ENCODE assay signal across 20 cellular contexts in the genomic region with DNA sequence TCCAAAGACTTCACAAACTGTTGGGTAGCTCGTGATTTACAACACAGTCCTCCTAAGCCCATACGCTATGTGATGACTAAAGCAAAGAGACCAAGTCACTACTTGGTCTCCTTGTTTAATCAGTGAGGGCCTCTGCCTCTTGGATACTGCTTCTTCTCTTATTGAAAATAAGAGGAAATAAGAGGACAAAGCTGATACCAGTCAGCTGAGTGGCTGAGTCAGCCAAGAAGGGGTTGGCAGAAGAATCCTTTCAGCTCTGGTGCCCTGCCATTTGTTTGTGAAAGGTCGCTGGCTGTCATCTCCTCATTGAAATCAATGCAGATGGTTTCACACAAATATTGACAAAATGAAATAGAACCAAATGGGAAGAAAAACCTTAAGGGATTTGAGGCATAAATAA.
"Had no signal": no experiment of that assay in that cellular context is flagged by ENCODE, and none has a peak within 500 bp of the region (broad histone marks: within the 10 kb centered on the region; RNA-seq: fewer than 3 reads in every experiment).

No MANE protein-coding gene starts in this region.

- H3K36me3 Mint-ChIP-seq: activated CD4-positive, alpha-beta memory T cell treated with anti-CD3 and anti-CD28 coated beads for 36 hours; activated CD8-positive, alpha-beta memory T cell treated with anti-CD3 and anti-CD28 coated beads, Interleukin-2, amount 10 ng/mL, durations not matched to agents 7 days and 5 days; memory B cell; naive thymus-derived CD8-positive, alpha-beta T cell had no signal

- H3K9me3 ChIP-seq: left lung, mucosa of descending colon, tibial nerve had no signal

- H3K4me3 Mint-ChIP-seq: activated CD4-positive, alpha-beta memory T cell treated with anti-CD3 and anti-CD28 coated beads for 36 hours; activated CD8-positive, alpha-beta memory T cell treated with anti-CD3 and anti-CD28 coated beads, Interleukin-2, amount 10 ng/mL, durations not matched to agents 7 days and 5 days; activated naive CD4-positive, alpha-beta T cell treated with anti-CD3 and anti-CD28 coated beads for 36 hours; activated naive CD8-positive, alpha-beta T cell treated with anti-CD3 and anti-CD28 coated beads, Interleukin-2, amount 50 U/mL, for 24 hours; memory B cell; naive thymus-derived CD8-positive, alpha-beta T cell had no signal

- H3K27me3 ChIP-seq: left lung, tibial nerve had no signal

- H3K36me3 ChIP-seq: left lung, tibial nerve, WERI-Rb-1 had no signal

- H3K9me3 Mint-ChIP-seq: activated CD4-positive, alpha-beta memory T cell treated with anti-CD3 and anti-CD28 coated beads for 36 hours; activated naive CD4-positive, alpha-beta T cell treated with anti-CD3 and anti-CD28 coated beads for 36 hours; activated naive CD8-positive, alpha-beta T cell treated with anti-CD3 and anti-CD28 coated beads, Interleukin-2, amount 50 U/mL, for 24 hours; activated T-helper 2 cell treated with anti-CD3 and anti-CD28 coated beads, Interferon-gamma antibody, Interleukin-2, Interleukin-4, amounts not matched to agents 10 μg/mL and 5 μg/mL and 100 μg/mL, durations not matched to agents 14 hours and 24 hours and 36 hours; memory B cell had no signal

- H3K27ac ChIP-seq: hepatocyte, left lung, skin epidermis, tibial nerve, WERI-Rb-1 had no signal

- H3K4me2 ChIP-seq: hepatocyte had no signal

- H3K4me1 Mint-ChIP-seq: activated CD8-positive, alpha-beta memory T cell treated with anti-CD3 and anti-CD28 coated beads, Interleukin-2, amount 10 ng/mL, durations not matched to agents 7 days and 5 days; activated naive CD8-positive, alpha-beta T cell treated with anti-CD3 and anti-CD28 coated beads, Interleukin-2, amount 50 U/mL, for 24 hours; memory B cell had no signal

- H3K4me3 ChIP-seq: hepatocyte, left lung, mucosa of descending colon, skin epidermis, tibial nerve had no signal

- ATAC-seq: activated CD8-positive, alpha-beta memory T cell treated with anti-CD3 and anti-CD28 coated beads, Interleukin-2, amount 10 ng/mL, durations not matched to agents 7 days and 5 days; activated naive CD8-positive, alpha-beta T cell treated with anti-CD3 and anti-CD28 coated beads, Interleukin-2, amount 50 U/mL, for 24 hours; left lung; mucosa of descending colon; naive thymus-derived CD8-positive, alpha-beta T cell had no signal

- DNase-seq: activated CD4-positive, alpha-beta memory T cell treated with anti-CD3 and anti-CD28 coated beads for 36 hours; activated CD8-positive, alpha-beta memory T cell treated with anti-CD3 and anti-CD28 coated beads, Interleukin-2, amount 10 ng/mL, durations not matched to agents 7 days and 5 days; activated naive CD4-positive, alpha-beta T cell treated with anti-CD3 and anti-CD28 coated beads for 36 hours; activated naive CD8-positive, alpha-beta T cell treated with anti-CD3 and anti-CD28 coated beads, Interleukin-2, amount 50 U/mL, for 24 hours; activated T-cell treated with anti-CD3 and anti-CD28 coated beads, Interleukin-2, amount 50 U/mL, for 1 hour; aorta; islet precursor cell; left lung; mucosa of descending colon; naive thymus-derived CD8-positive, alpha-beta T cell; posterior cingulate gyrus; stimulated activated CD4-positive, alpha-beta T cell treated with anti-CD3 and anti-CD28 coated beads, Interleukin-4, amount 100 ng/mL, for 4 hours; stimulated activated CD8-positive, alpha-beta memory T cell treated with anti-CD3 and anti-CD28 coated beads, Interleukin-4, amount 100 ng/mL, for 48 hours; stimulated activated naive CD4-positive, alpha-beta T cell treated with Interleukin-2 at 50 U/mL for 16 hours; WERI-Rb-1 had no signal

- H3K27me3 Mint-ChIP-seq: activated CD4-positive, alpha-beta memory T cell treated with anti-CD3 and anti-CD28 coated beads for 36 hours; activated CD8-positive, alpha-beta memory T cell treated with anti-CD3 and anti-CD28 coated beads, Interleukin-2, amount 10 ng/mL, durations not matched to agents 7 days and 5 days had no signal

- H3K4me1 ChIP-seq: left lung, tibial nerve had no signal

- H3K27ac Mint-ChIP-seq: activated CD4-positive, alpha-beta memory T cell treated with anti-CD3 and anti-CD28 coated beads for 36 hours; activated CD8-positive, alpha-beta memory T cell treated with anti-CD3 and anti-CD28 coated beads, Interleukin-2, amount 10 ng/mL, durations not matched to agents 7 days and 5 days; activated naive CD4-positive, alpha-beta T cell treated with anti-CD3 and anti-CD28 coated beads for 36 hours; activated naive CD8-positive, alpha-beta T cell treated with anti-CD3 and anti-CD28 coated beads, Interleukin-2, amount 50 U/mL, for 24 hours; activated T-helper 2 cell treated with anti-CD3 and anti-CD28 coated beads, Interferon-gamma antibody, Interleukin-2, Interleukin-4, amounts not matched to agents 10 μg/mL and 5 μg/mL and 100 μg/mL, durations not matched to agents 14 hours and 24 hours and 36 hours; memory B cell; naive thymus-derived CD8-positive, alpha-beta T cell had no signal
